8 cellular contexts compared by ENCODE assay signal in the genomic region with DNA sequence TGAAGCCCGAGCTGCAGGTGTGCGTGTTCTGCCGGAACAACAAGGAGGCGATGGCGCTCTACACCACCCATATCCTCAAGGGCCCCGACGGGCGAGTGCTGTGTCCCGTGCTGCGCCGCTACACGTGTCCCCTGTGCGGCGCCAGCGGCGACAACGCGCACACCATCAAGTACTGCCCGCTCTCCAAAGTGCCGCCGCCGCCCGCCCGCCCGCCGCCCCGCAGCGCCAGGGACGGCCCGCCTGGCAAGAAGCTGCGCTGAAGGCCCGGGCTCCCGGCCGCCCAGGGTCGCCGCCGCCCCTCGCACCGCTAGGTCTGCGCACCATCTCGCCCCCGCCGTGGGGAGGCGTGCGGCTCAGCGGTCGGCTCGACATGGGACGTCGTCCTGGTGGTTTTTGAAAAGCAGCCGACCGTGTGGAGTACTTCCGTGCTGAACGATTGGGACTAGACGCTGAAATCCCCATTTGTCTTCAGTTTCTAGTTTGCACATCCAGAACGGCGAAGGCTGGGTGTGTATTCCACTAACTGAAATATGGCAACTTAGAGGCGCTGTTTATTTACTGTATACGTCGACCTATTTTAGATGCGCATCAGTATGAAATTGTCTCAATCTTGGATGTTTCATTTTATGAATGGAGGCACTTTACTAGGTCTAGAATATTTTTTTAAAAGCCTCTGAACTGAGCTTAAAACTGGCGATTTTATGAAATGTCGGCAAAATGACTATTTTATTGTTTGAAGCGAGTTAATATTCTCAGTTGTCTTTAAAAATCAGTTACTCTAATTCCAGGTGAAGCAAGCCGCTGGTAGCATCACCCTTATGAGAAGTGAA.
DNase-seq lines count a peak whose midpoint lies in the region; ATAC-seq, FAIRE-seq and TF ChIP-seq lines count a peak whose summit lies in the region.

No MANE protein-coding gene starts in this region.

- H3K9ac ChIP-seq in HUES6 (ENCODE audit: low read length) (peak overlapping the region; percentile 52), iPS-18a (ENCODE audit: low read length) (peak overlapping the region; percentile 29)

- peak; percentile 3 for FAIRE-seq in G401.6 (lab: Jason Lieb, UNC)

- H3K4me3 ChIP-seq in HUES6 (ENCODE audit: low read depth, low read length) = peak overlapping the region; percentile 73
- peak overlapping the region; percentile 54 for H3K4me3 ChIP-seq in iPS-18a (ENCODE audit: low read length)

- ATAC-seq in GM21526 (IDR thresholded peaks at IDR 0.05; ENCODE audit: low FRiP score, unreplicated experiment) = peak; percentile 47
- peak; percentile 26 for ATAC-seq in SK-N-SH treated with all-trans-retinoic acid at 6 μM for 48 hours

- H3K9me3 ChIP-seq in HUES6 (ENCODE audit: control insufficient read depth, insufficient read depth, low read depth, low read length) (no peaks in the 10 kb centered on the region), iPS-18a (ENCODE audit: control insufficient read depth, low read depth, low read length) (no peaks in the 10 kb centered on the region)

- no peak overlapping the region for H3K27ac ChIP-seq in HUES6 (ENCODE audit: low read depth, low read length)
- no peak overlapping the region for H3K27ac ChIP-seq in iPS-18a (ENCODE audit: low read length)

- no peaks in the 10 kb centered on the region for H3K27me3 ChIP-seq in HUES6 (ENCODE audit: control insufficient read depth, insufficient read depth, low read length)
- H3K27me3 ChIP-seq in iPS-18a (ENCODE audit: control insufficient read depth, insufficient read depth, low read length) = no peaks in the 10 kb centered on the region

- DNase-seq in amniotic epithelial cell (ENCODE audit: low read depth) = peak; percentile 42
- peak; percentile 74 for DNase-seq in stimulated activated CD4-positive, alpha-beta T cell treated with anti-CD3 and anti-CD28 coated beads, Interleukin-15, amount 100 ng/mL, for 24 hours
- no peak for DNase-seq in cortex of kidney (lab: John Stamatoyannopoulos, UW)

- peaks cover 34% of the 10 kb centered on the region for H3K36me3 ChIP-seq in HUES6 (ENCODE audit: control insufficient read depth, insufficient read depth, low read length)
- H3K36me3 ChIP-seq in iPS-18a (ENCODE audit: control insufficient read depth, low read depth, low read length) = peaks cover 22% of the 10 kb centered on the region

- H3K4me1 ChIP-seq in HUES6 (ENCODE audit: control insufficient read depth, insufficient read depth, low read length) (peaks cover 6% of the 10 kb centered on the region; the same call in 1 of the 2 replicates), iPS-18a (ENCODE audit: control insufficient read depth, low read depth, low read length) (peaks cover 8% of the 10 kb centered on the region)

TF ChIP-seq in SK-N-SH treated with all-trans-retinoic acid at 6 μM for 48 hours, 23 proteins besides CTCF, POLR2A, EP300 and RAD21:
- TF ChIP-seq GLIS3 (CRISPR knock-in tag; IDR thresholded peaks at IDR 0.05) (no peak), RARB (CRISPR knock-in tag; IDR thresholded peaks at IDR 0.05) (no peak), ZNF70 (CRISPR knock-in tag; IDR thresholded peaks at IDR 0.05) (no peak), SNAI2 (CRISPR knock-in tag; IDR thresholded peaks at IDR 0.05) (no peak)
